8 cellular contexts compared by ENCODE assay signal in genomic region chr12:91382081-91382543, GRCh38.
A peak's percentile ranks its signal among the peaks of the same experiment; 100 is the strongest.
DNase-seq lines count a peak whose midpoint lies in the region; ATAC-seq and TF ChIP-seq lines count a peak whose summit lies in the region.

No MANE protein-coding gene starts in this region.

- 2 to 4% methylated on average over 4 of the region's 4 CpGs for WGBS in lower leg skin, 2 donors

- TF ChIP-seq CTCF in AG04449 (IDR thresholded peaks at IDR 0.05; ENCODE audit: insufficient read depth, low read length, missing control alignments) (peak; percentile 82), lower leg skin (IDR thresholded peaks at IDR 0.05) (peak in 1 of 3 donors; percentile 63)

- DNase-seq in AG04449 (ENCODE audit: low read depth, low spot score) (peak; percentile 17), NCI-H526 treated with DMSO at 0.1 percent for 48 hours (lab: John Stamatoyannopoulos, UW) (peak; percentile 38), dermis microvascular lymphatic vessel endothelial cell (ENCODE audit: low read depth in 2 of 2) (peak; percentile 79 to 86), lower leg skin (ENCODE audit: low spot score in 2 of 2) (peak; percentile 86 to 95)
- peak; percentile 88 for DNase-seq in activated CD4-positive, alpha-beta T cell treated with anti-CD3 and anti-CD28 coated beads, Interleukin-2, amount 50 U/mL, for 1 hour
- peak; percentile 78 to 82 for DNase-seq in stimulated activated CD4-positive, alpha-beta T cell treated with anti-CD3 and anti-CD28 coated beads, Interleukin-4, amount 100 ng/mL, for 4 hours

- POLR2A ChIA-PET in AG04449 (lab: Yijun Ruan, JAX) = interaction anchor here (1.0 to 2.4 kb wide), 2 partner anchors 763 to 1253 kb away, joined by 3 to 43 read pairs; partner anchors contain the start of gene BTG1

- no peak for TF ChIP-seq POLR2A in lower leg skin (IDR thresholded peaks at IDR 0.05)

- H3K4me3 ChIP-seq in AG04449 (ENCODE audit: low read depth, low read length) = peak overlapping the region; percentile 61
- H3K4me3 ChIP-seq in lower leg skin (ENCODE audit: low read depth, poor library complexity, severe bottlenecking) = no peak overlapping the region

- intact Hi-C loops in lower leg skin (cut with DNase I; ENCODE audit: low total_unique reads) = loop anchor here (5.0 to 10.0 kb wide), 2 partner anchors 760 to 1193 kb away; no protein-coding TSS in a partner anchor

- ATAC-seq in GM18909 (IDR thresholded peaks at IDR 0.05; ENCODE audit: poor library complexity, unreplicated experiment) (peak; percentile 79), HG03439 (IDR thresholded peaks at IDR 0.05; ENCODE audit: unreplicated experiment) (peak; percentile 85)

- CTCF ChIA-PET in AG04449 (lab: Yijun Ruan, JAX) = interaction anchor here (0.6 to 4.3 kb wide), 99 partner anchors 9 to 1468 kb away, joined by 3 to 72 read pairs (median 4); partner anchors contain the start of gene BTG1

Comparison
In these comparisons a context has a peak if more than half of its experiments do, and no peak if none do; other contexts are left out.
1. DNase-seq: peak in every context shown above with its lines; median percentile 90 in lower leg skin; 88 in activated CD4-positive, alpha-beta T cell treated with anti-CD3 and anti-CD28 coated beads, Interleukin-2, amount 50 U/mL, for 1 hour; 82 in dermis microvascular lymphatic vessel endothelial cell; 80 in stimulated activated CD4-positive, alpha-beta T cell treated with anti-CD3 and anti-CD28 coated beads, Interleukin-4, amount 100 ng/mL, for 4 hours; 38 in NCI-H526 treated with DMSO at 0.1 percent for 48 hours; 17 in AG04449.